In genomic region chr6:132490024-132490423, GRCh38 we compare ENCODE assay signal across 11 cellular contexts. TPM values are rescaled to one million over a fixed set of nuclear protein-coding genes. Genes with fewer than 3 reads are reported as not detected.
DNase-seq lines count a peak whose midpoint lies in the region; ATAC-seq and TF ChIP-seq lines count a peak whose summit lies in the region.
"Had no signal": no experiment of that assay in that cellular context is flagged by ENCODE, and none has a peak within 500 bp of the region (broad histone marks: within the 10 kb centered on the region; RNA-seq: fewer than 3 reads in every experiment).

No MANE protein-coding gene starts in this region.

- no peak for TF ChIP-seq POLR2A in testis (IDR thresholded peaks at IDR 0.05)

- peaks cover 39% of the 10 kb centered on the region for H3K4me1 Mint-ChIP-seq in memory B cell

- no peaks in the 10 kb centered on the region for H3K27me3 Mint-ChIP-seq in memory B cell

- H3K36me3 Mint-ChIP-seq in memory B cell: peaks cover 24% of the 10 kb centered on the region

- no peaks in the 10 kb centered on the region for H3K4me1 ChIP-seq in testis

- peak overlapping the region in 1 of 2 donors; percentile 12 for H3K27ac ChIP-seq in testis

- H3K9me3 ChIP-seq in testis: no peaks in the 10 kb centered on the region

- DNase-seq in CD1c-positive myeloid dendritic cell (ENCODE audit: extremely low spot score) (peak; percentile 46), RPMI7951 (ENCODE audit: low read depth) (peak; percentile 65), memory B cell (ENCODE audit: low spot score in 2 of 2) (no peak), testis (no peak), cortex of kidney (lab: John Stamatoyannopoulos, UW) (no peak), DMS 273 (lab: John Stamatoyannopoulos, UW; ENCODE audit: unreplicated experiment) (no peak), HT-29 (ENCODE audit: low spot score) (no peak)
- DNase-seq: OCI-M1 had no signal

- H3K27me3 ChIP-seq in testis: no peaks in the 10 kb centered on the region

- intact Hi-C loops in testis (cut with DNase I; ENCODE audit: low total_unique reads): no loop called here

- ATAC-seq in GM21529 (IDR thresholded peaks at IDR 0.05; ENCODE audit: unreplicated experiment) (peak; percentile 45), memory B cell (ENCODE audit: low read depth) (peak; percentile 34)

- H3K27ac Mint-ChIP-seq in memory B cell: no peak overlapping the region

- peaks cover 2% of the 10 kb centered on the region for H3K9me3 Mint-ChIP-seq in memory B cell

- 80 to 82% methylated on average over 6 of the region's 6 CpGs for WGBS in testis, 2 donors

- no peak overlapping the region for H3K4me3 ChIP-seq in testis

- no peaks in the 10 kb centered on the region for H3K36me3 ChIP-seq in testis (ENCODE audit: low read depth, missing control alignments)

- H3K4me3 Mint-ChIP-seq in memory B cell: no peak overlapping the region

- TF ChIP-seq CTCF in testis (IDR thresholded peaks at IDR 0.05): no peak

RNA-seq across cellular contexts. Expression of gene STX7, which starts 22.9 kb away (rescaled TPM):
- 24.3 and 27.2 TPM in 2 replicates for total RNA-seq in RPMI7951 (2014; rRNA removed; shearing (Covaris generic))
- total RNA-seq in testis: 10 to 100 TPM; 12.7 to 18.8 TPM
- 16.2 TPM for polyA plus RNA-seq in testis (ENCODE audit: insufficient read depth, low read depth, low replicate concordance)
- 16.1 and 20.9 TPM in 2 replicates for total RNA-seq in HT-29 (2014; rRNA removed; shearing (Covaris generic))

RNA-seq across cellular contexts. Expression of gene TAAR9, which starts 48.1 kb away (rescaled TPM):
- total RNA-seq in RPMI7951 (2014; rRNA removed; shearing (Covaris generic)): not detected in 2 replicates
- total RNA-seq in testis: under 1 TPM in 1 of 2 donors, not detected in 1; 0.39 TPM
- polyA plus RNA-seq in testis (ENCODE audit: insufficient read depth, low read depth, low replicate concordance): not detected
- not detected in 2 replicates for total RNA-seq in HT-29 (2014; rRNA removed; shearing (Covaris generic))
- total RNA-seq: epithelial cell of proximal tubule, renal cortical epithelial cell had no signal

Comparison
In these comparisons a context has a peak if more than half of its experiments do, and no peak if none do; other contexts are left out.
1. DNase-seq: peak in CD1c-positive myeloid dendritic cell (single experiment) and RPMI7951 (single experiment); none in memory B cell (0 of 2), testis (single experiment), cortex of kidney (single experiment), DMS 273 (single experiment) and HT-29 (single experiment).